10 cellular contexts compared by ENCODE assay signal in genomic region chr5:95712347-95712958, GRCh38. TPM values are rescaled to one million over a fixed set of nuclear protein-coding genes. Genes with fewer than 3 reads are reported as not detected.
DNase-seq lines count a peak whose midpoint lies in the region; ATAC-seq and TF ChIP-seq lines count a peak whose summit lies in the region.
"Had no signal": no experiment of that assay in that cellular context is flagged by ENCODE, and none has a peak within 500 bp of the region (broad histone marks: within the 10 kb centered on the region; RNA-seq: fewer than 3 reads in every experiment).

No MANE protein-coding gene starts in this region.

- CTCF ChIA-PET in Caco-2 (lab: Charles Lee), result no interaction called here

- no peak overlapping the region for H3K4me3 ChIP-seq in Caco-2 (ENCODE audit: low read depth, low read length)
- H3K4me3 ChIP-seq in mesendoderm (ENCODE audit: low read length), result no peak overlapping the region
- H3K4me3 ChIP-seq: vagina had no signal

- H2BK12ac ChIP-seq in H9 (ENCODE audit: insufficient read length, low read depth, low read length), result no peak overlapping the region

- H3K36me3 Mint-ChIP-seq in Caco-2 (ENCODE audit: insufficient read depth, unreplicated experiment), result peaks cover 19% of the 10 kb centered on the region
- no peaks in the 10 kb centered on the region for H3K36me3 Mint-ChIP-seq in activated T-helper 17 cell treated with anti-CD3 and anti-CD28 coated beads, Interleukin-2, amount 50 U/mL, for 72 hours (ENCODE audit: low read depth)
- no peaks in the 10 kb centered on the region; a peak in 1 of 7 replicates for H3K36me3 Mint-ChIP-seq in H9 (ENCODE audit: insufficient read depth in 1 of 3, low read depth in 3 of 3)

- H4K20me1 ChIP-seq in H9 (ENCODE audit: control insufficient read depth, insufficient read depth, insufficient read length), result no peaks in the 10 kb centered on the region

- POLR2A ChIA-PET in Caco-2 (lab: Charles Lee), result no interaction called here

- H4K8ac ChIP-seq in mesendoderm (ENCODE audit: low read depth, low read length), result no peak overlapping the region
- no peak overlapping the region for H4K8ac ChIP-seq in H9 (replicated peaks; ENCODE audit: insufficient read length, low read depth, low read length)

- H3K4me3 Mint-ChIP-seq in Caco-2 (ENCODE audit: unreplicated experiment), result peak overlapping the region; percentile 52
- H3K4me3 Mint-ChIP-seq in activated T-helper 17 cell treated with anti-CD3 and anti-CD28 coated beads, Interleukin-2, amount 50 U/mL, for 72 hours, result no peak overlapping the region
- H3K4me3 Mint-ChIP-seq in H9, result no peak overlapping the region
- H3K4me3 Mint-ChIP-seq: activated naive CD8-positive, alpha-beta T cell treated with anti-CD3 and anti-CD28 coated beads, Interleukin-2, amount 10 ng/mL, durations not matched to agents 7 days and 5 days had no signal

- peaks cover 7% of the 10 kb centered on the region for H3K23me2 ChIP-seq in H9 (ENCODE audit: insufficient read length, low read depth, low read length, poor library complexity, severe bottlenecking)

- H3K36me3 ChIP-seq in Caco-2 (ENCODE audit: control insufficient read depth, insufficient read depth, low read length) (no peaks in the 10 kb centered on the region), mesendoderm (ENCODE audit: control insufficient read depth, insufficient read depth, low read length) (no peaks in the 10 kb centered on the region)
- H3K36me3 ChIP-seq: vagina had no signal

- H3K4me2 ChIP-seq in mesendoderm (ENCODE audit: low read length), result no peak overlapping the region
- H3K4me2 ChIP-seq in H9 (ENCODE audit: insufficient read depth, insufficient read length, low read length), result no peak overlapping the region

- peak; percentile 87 for ATAC-seq in activated T-helper 17 cell treated with anti-CD3 and anti-CD28 coated beads, Interleukin-2, amount 50 U/mL, for 72 hours (replicated peaks)
- ATAC-seq in HG02759 (IDR thresholded peaks at IDR 0.05; ENCODE audit: unreplicated experiment), result no peak

- intact Hi-C loops in Caco-2 (cut with micrococcal nuclease; ENCODE audit: unreplicated experiment), result loop anchor here (1.0 to 2.0 kb wide), 4 partner anchors 14 to 65 kb away; no protein-coding TSS in a partner anchor

- peaks cover 12% of the 10 kb centered on the region for H3K9me3 Mint-ChIP-seq in Caco-2 (ENCODE audit: unreplicated experiment)
- no peaks in the 10 kb centered on the region for H3K9me3 Mint-ChIP-seq in activated T-helper 17 cell treated with anti-CD3 and anti-CD28 coated beads, Interleukin-2, amount 50 U/mL, for 72 hours
- H3K9me3 Mint-ChIP-seq in H9, result no peaks in the 10 kb centered on the region

- no peak overlapping the region for H3T11ph ChIP-seq in H9 (ENCODE audit: low read length)

- H4K5ac ChIP-seq in mesendoderm (ENCODE audit: low read length) (peak overlapping the region; percentile 88), H9 (ENCODE audit: insufficient read length, low read depth, low read length) (no peak overlapping the region)

- H3K79me2 ChIP-seq in mesendoderm (ENCODE audit: control insufficient read depth, insufficient read depth, low read length) (no peaks in the 10 kb centered on the region), H9 (ENCODE audit: insufficient read depth, low read length) (no peaks in the 10 kb centered on the region)

- H3K18ac ChIP-seq in mesendoderm (ENCODE audit: low read length) (peak overlapping the region; percentile 93), H9 (ENCODE audit: insufficient read length, low read depth, low read length) (no peak overlapping the region)

- BruUV-seq in Caco-2 (replicated peaks; lab: Mats Ljungman, UMichigan), result no TSS peak

- peak overlapping the region; percentile 56 for H3K9ac ChIP-seq in mesendoderm (ENCODE audit: low read length)
- no peak overlapping the region for H3K9ac ChIP-seq in H9 (ENCODE audit: extremely low read depth, insufficient read length, low read length)

- DNase-seq in Caco-2 (peak; percentile 83 to 95), HT1080 (ENCODE audit: low read depth) (peak; percentile 99), mesendoderm (peak; percentile 99), DMS 273 (lab: John Stamatoyannopoulos, UW; ENCODE audit: unreplicated experiment) (no peak), C1 segment of cervical spinal cord (lab: John Stamatoyannopoulos, UW) (no peak), H9 (no peak)
- DNase-seq: activated naive CD8-positive, alpha-beta T cell treated with anti-CD3 and anti-CD28 coated beads, Interleukin-2, amount 10 ng/mL, durations not matched to agents 7 days and 5 days had no signal

- no peak overlapping the region for H4K91ac ChIP-seq in H9 (ENCODE audit: insufficient read length, low read depth, low read length)

- H3K4me1 ChIP-seq in Caco-2 (peaks cover 61% of the 10 kb centered on the region), mesendoderm (ENCODE audit: control insufficient read depth, low read depth, low read length) (peaks cover 8% of the 10 kb centered on the region), H9 (ENCODE audit: insufficient read depth, low read length) (peaks cover 3% of the 10 kb centered on the region)

- H3K9me3 ChIP-seq in Caco-2 (no peaks in the 10 kb centered on the region), H9 (ENCODE audit: control insufficient read depth, low read depth, low read length) (no peaks in the 10 kb centered on the region)
- H3K9me3 ChIP-seq: vagina had no signal

- no peak overlapping the region for H3K23ac ChIP-seq in mesendoderm (ENCODE audit: low read length)
- H3K23ac ChIP-seq in H9 (ENCODE audit: insufficient read length, low read depth, low read length), result no peak overlapping the region

- H3K79me1 ChIP-seq in mesendoderm (ENCODE audit: low read length), result no peaks in the 10 kb centered on the region
- H3K79me1 ChIP-seq in H9 (ENCODE audit: insufficient read depth, low read depth, low read length, poor library complexity, severe bottlenecking), result no peaks in the 10 kb centered on the region

- no peak overlapping the region for H3K14ac ChIP-seq in H9 (ENCODE audit: insufficient read depth, low read length)

- H2BK120ac ChIP-seq in mesendoderm (ENCODE audit: low read depth, low read length), result peak overlapping the region; percentile 67
- H2BK120ac ChIP-seq in H9 (ENCODE audit: low read depth, low read length, poor library complexity, severe bottlenecking), result no peak overlapping the region

- H3K4me1 Mint-ChIP-seq in Caco-2 (ENCODE audit: low read depth, unreplicated experiment) (peaks cover 46% of the 10 kb centered on the region), H9 (peaks cover 29 to 30% of the 10 kb centered on the region in 2 experiments)
- peaks cover 15% of the 10 kb centered on the region for H3K4me1 Mint-ChIP-seq in activated T-helper 17 cell treated with anti-CD3 and anti-CD28 coated beads, Interleukin-2, amount 50 U/mL, for 72 hours

- H2AFZ ChIP-seq in H9 (ENCODE audit: low read length), result no peak overlapping the region

- H3K56ac ChIP-seq in mesendoderm (ENCODE audit: low read length), result peak overlapping the region; percentile 36
- H3K56ac ChIP-seq in H9 (ENCODE audit: insufficient read length, low read depth, low read length), result no peak overlapping the region

- H3K27me3 ChIP-seq in Caco-2 (replicated peaks; ENCODE audit: control insufficient read depth, insufficient read depth, low read length) (no peaks in the 10 kb centered on the region), mesendoderm (ENCODE audit: insufficient read depth, low read length, poor library complexity) (no peaks in the 10 kb centered on the region), H9 (ENCODE audit: insufficient read depth, low read length) (peaks cover 2% of the 10 kb centered on the region; the same call in 1 of the 2 replicates)
- H3K27me3 ChIP-seq: vagina had no signal

- no CpG with 5 or more reads among the region's 2 CpGs for WGBS in mesendoderm (ENCODE audit: extremely low coverage, insufficient coverage, low lambda C conversion rate)
- WGBS in H9 (ENCODE audit: extremely low coverage, insufficient read length, low lambda C conversion rate), result no CpG with 5 or more reads among the region's 2 CpGs

- H3K27me3 Mint-ChIP-seq in Caco-2 (ENCODE audit: insufficient read depth, unreplicated experiment) (no peaks in the 10 kb centered on the region), H9 (ENCODE audit: low read depth) (peaks cover 32% of the 10 kb centered on the region)
- peaks cover 2% of the 10 kb centered on the region for H3K27me3 Mint-ChIP-seq in activated T-helper 17 cell treated with anti-CD3 and anti-CD28 coated beads, Interleukin-2, amount 50 U/mL, for 72 hours

- peak overlapping the region; percentile 92 for H2AK5ac ChIP-seq in mesendoderm (ENCODE audit: low read length)
- H2AK5ac ChIP-seq in H9 (ENCODE audit: insufficient read length, low read length), result no peak overlapping the region

- H2BK15ac ChIP-seq in mesendoderm (replicated peaks; ENCODE audit: low read depth), result no peak overlapping the region
- no peak overlapping the region for H2BK15ac ChIP-seq in H9 (ENCODE audit: low read depth, low read length)

- H3K27ac ChIP-seq in mesendoderm (ENCODE audit: low read depth, low read length) (peak overlapping the region; percentile 87), H9 (ENCODE audit: insufficient read length, low read depth, low read length) (no peak overlapping the region)
- H3K27ac ChIP-seq: vagina had no signal

- H2BK5ac ChIP-seq in mesendoderm (ENCODE audit: low read length), result peak overlapping the region; percentile 99
- no peak overlapping the region for H2BK5ac ChIP-seq in H9 (ENCODE audit: insufficient read length, low read length)

- peak overlapping the region; percentile 97 for H3K4ac ChIP-seq in mesendoderm (ENCODE audit: low read depth, low read length)
- H3K4ac ChIP-seq in H9 (ENCODE audit: low read depth, low read length), result no peak overlapping the region

- H2BK20ac ChIP-seq in H9 (ENCODE audit: low read depth, low read length, poor library complexity, severe bottlenecking), result no peak overlapping the region

- TF ChIP-seq CTCF in Caco-2 (IDR thresholded peaks at IDR 0.05; ENCODE audit: insufficient read depth in 1 of 2, low read depth in 1 of 2, low read length in 1 of 2, severe bottlenecking in 1 of 2, unreplicated experiment in 1 of 2) (no peak), H9 (conservative IDR thresholded peaks at IDR 0.05) (no peak)

- peak overlapping the region; percentile 98 for H3K27ac Mint-ChIP-seq in Caco-2 (ENCODE audit: unreplicated experiment)
- no peak overlapping the region for H3K27ac Mint-ChIP-seq in activated T-helper 17 cell treated with anti-CD3 and anti-CD28 coated beads, Interleukin-2, amount 50 U/mL, for 72 hours
- H3K27ac Mint-ChIP-seq in H9, result no peak overlapping the region; a peak in 1 of 7 replicates
- H3K27ac Mint-ChIP-seq: activated naive CD8-positive, alpha-beta T cell treated with anti-CD3 and anti-CD28 coated beads, Interleukin-2, amount 10 ng/mL, durations not matched to agents 7 days and 5 days had no signal

RNA-seq across cellular contexts. Expression of gene RHOBTB3, which starts 18.7 kb away (rescaled TPM):
- total RNA-seq in Caco-2 (2022) (85.6 and 88.5 TPM in 2 replicates), H9 (2021) (6.6 and 6.8 TPM in 2 replicates)
- 51.4 and 53.6 TPM in 2 replicates for total RNA-seq in HT1080 (2014; rRNA removed; shearing (Covaris generic))
- 51.9 and 73.3 TPM in 2 replicates for polyA plus RNA-seq in HT1080 (2015; cell fraction: cytosol; rRNA removed)
- 75.9 and 80.7 TPM in 2 replicates for polyA plus RNA-seq in HT1080 (2015; cell fraction: nucleus; rRNA removed)
- 1 to 10 TPM in 1 of 2 donors, under 1 TPM in 1; 0.95 to 2.1 TPM for total RNA-seq in activated T-helper 17 cell treated with anti-CD3 and anti-CD28 coated beads, Interleukin-2, amount 50 U/mL, for 72 hours
- polyA plus RNA-seq in mesendoderm (2013, experiment 1 of 2), result 18.0 TPM
- polyA plus RNA-seq in mesendoderm (2013, experiment 2 of 2), result 20.0 TPM

RNA-seq across cellular contexts. Expression of gene SPATA9, which starts 29.7 kb away (rescaled TPM):
- total RNA-seq in Caco-2 (2022), result 0.34 TPM in 1 of 2 replicates, not detected in the other
- not detected in 2 replicates for total RNA-seq in HT1080 (2014; rRNA removed; shearing (Covaris generic))
- polyA plus RNA-seq in HT1080 (2015; cell fraction: cytosol; rRNA removed), result 0.48 TPM in 1 of 2 replicates, not detected in the other
- 0.22 TPM in 1 of 2 replicates, not detected in the other for polyA plus RNA-seq in HT1080 (2015; cell fraction: nucleus; rRNA removed)
- total RNA-seq in activated T-helper 17 cell treated with anti-CD3 and anti-CD28 coated beads, Interleukin-2, amount 50 U/mL, for 72 hours, result not detected
- polyA plus RNA-seq in mesendoderm (2013, experiment 1 of 2), result not detected
- polyA plus RNA-seq in mesendoderm (2013, experiment 2 of 2), result not detected
- not detected in 2 replicates for total RNA-seq in H9 (2021)
- total RNA-seq: activated naive CD8-positive, alpha-beta T cell treated with anti-CD3 and anti-CD28 coated beads, Interleukin-2, amount 10 ng/mL, durations not matched to agents 7 days and 5 days; vagina had no signal

Comparison
In these comparisons a context has a peak if more than half of its experiments do, and no peak if none do; other contexts are left out.
1. DNase-seq: peak in Caco-2 (2 of 2), HT1080 (single experiment) and mesendoderm (single experiment); none in DMS 273 (single experiment), C1 segment of cervical spinal cord (0 of 14) and H9 (single experiment).